Comparison of ENCODE assay signal across 8 cellular contexts in the genomic region with DNA sequence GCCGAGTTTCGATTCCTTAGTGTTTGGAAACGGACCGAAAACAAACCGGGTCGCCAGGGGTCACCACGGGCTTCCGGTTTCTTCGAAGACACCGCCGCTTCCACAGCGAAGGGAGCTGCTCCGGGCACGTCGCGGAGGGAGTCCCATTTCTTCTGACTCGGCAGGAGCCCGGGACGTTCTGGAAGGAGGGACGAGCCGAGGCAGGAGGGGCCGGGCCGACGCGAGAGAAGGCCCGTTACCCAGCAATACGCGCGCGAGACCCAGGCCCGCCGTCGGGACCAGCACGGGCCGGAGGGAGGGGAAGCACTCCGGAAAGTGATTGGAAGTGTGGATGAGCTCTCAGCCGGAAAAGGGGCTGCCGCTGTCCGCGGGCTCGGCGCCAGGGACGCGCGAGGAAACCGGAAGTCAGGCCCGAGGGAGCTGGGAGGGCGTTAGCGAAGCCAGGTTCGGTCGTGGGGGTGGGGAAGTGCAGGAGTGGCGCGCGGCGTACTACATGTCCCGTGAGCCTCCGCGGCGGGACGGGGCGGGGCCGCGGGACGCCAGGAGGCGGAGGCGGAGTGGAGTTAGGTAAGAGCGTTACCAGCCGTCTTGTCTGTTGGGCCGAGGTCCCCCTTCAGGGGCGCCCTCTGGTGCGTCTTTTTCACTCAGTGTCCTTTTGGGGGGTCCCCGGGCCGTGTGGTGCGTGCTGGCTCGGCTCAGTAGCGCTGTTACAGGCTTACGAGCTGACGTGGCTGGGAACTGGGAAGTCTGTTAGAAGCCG.
DNase-seq lines count a peak whose midpoint lies in the region; ATAC-seq, FAIRE-seq and TF ChIP-seq lines count a peak whose summit lies in the region.

A gene with protein sequence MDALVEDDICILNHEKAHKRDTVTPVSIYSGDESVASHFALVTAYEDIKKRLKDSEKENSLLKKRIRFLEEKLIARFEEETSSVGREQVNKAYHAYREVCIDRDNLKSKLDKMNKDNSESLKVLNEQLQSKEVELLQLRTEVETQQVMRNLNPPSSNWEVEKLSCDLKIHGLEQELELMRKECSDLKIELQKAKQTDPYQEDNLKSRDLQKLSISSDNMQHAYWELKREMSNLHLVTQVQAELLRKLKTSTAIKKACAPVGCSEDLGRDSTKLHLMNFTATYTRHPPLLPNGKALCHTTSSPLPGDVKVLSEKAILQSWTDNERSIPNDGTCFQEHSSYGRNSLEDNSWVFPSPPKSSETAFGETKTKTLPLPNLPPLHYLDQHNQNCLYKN (minus strand): TSS at position 188 of the 760 bp plus-strand sequence. CDS start 8,207 bp downstream, outside the sequence.
A gene with protein sequence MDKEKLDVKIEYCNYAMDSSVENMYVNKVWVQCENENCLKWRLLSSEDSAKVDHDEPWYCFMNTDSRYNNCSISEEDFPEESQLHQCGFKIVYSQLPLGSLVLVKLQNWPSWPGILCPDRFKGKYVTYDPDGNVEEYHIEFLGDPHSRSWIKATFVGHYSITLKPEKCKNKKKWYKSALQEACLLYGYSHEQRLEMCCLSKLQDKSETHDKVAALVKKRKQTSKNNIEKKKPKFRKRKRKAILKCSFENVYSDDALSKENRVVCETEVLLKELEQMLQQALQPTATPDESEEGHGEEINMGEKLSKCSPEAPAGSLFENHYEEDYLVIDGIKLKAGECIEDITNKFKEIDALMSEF (plus strand): TSS at position 85 of the 760 bp plus-strand sequence. CDS start 64,348 bp downstream, outside the sequence.

- peak within 1 kb of the TSS; percentile 96 for H3K9ac ChIP-seq in BLaER1

- H3K27me3 ChIP-seq in BLaER1, result no peaks in the 10 kb centered on the region

- peak within 1 kb of the TSS; percentile 88 for H3K4me2 ChIP-seq in BLaER1

- peak within 1 kb of the TSS; percentile 90 for H3K4me3 ChIP-seq in BLaER1
- peak within 1 kb of the TSS; percentile 96 for H3K4me3 ChIP-seq in coronary artery

- H3K36me3 ChIP-seq in BLaER1, result peaks cover 22% of the 10 kb centered on the region

- DNase-seq in GM19239 (ENCODE audit: insufficient read length, low spot score), result peak; percentile 37
- DNase-seq in NCI-H524 (lab: John Stamatoyannopoulos, UW), result peak; percentile 93 to 95
- peak; percentile 96 for DNase-seq in activated CD4-positive, alpha-beta T cell treated with anti-CD3 and anti-CD28 coated beads for 48 hours
- DNase-seq in coronary artery (ENCODE audit: low spot score), result peak; percentile 97
- DNase-seq in left kidney (ENCODE audit: low read depth, low spot score), result peak; percentile 98
- DNase-seq in stimulated activated CD4-positive, alpha-beta T cell treated with anti-CD3 and anti-CD28 coated beads, Interleukin-2, amount 100 ng/mL, for 24 hours, result peak; percentile 94

- H3K9me3 ChIP-seq in BLaER1, result peaks cover 30% of the 10 kb centered on the region

- peak within 1 kb of the TSS; percentile 98 for H3K27ac ChIP-seq in BLaER1
- peak within 1 kb of the TSS; percentile 99 to 100 for H3K27ac ChIP-seq in coronary artery

- FAIRE-seq in GM19239 (lab: Jason Lieb, UNC), result peak; percentile 98

- no peaks in the 10 kb centered on the region for H4K20me1 ChIP-seq in BLaER1

- no peak for TF ChIP-seq CTCF in coronary artery (IDR thresholded peaks at IDR 0.05)

- H3K4me1 ChIP-seq in BLaER1, result peaks cover 42% of the 10 kb centered on the region

- ATAC-seq in HG03457 (IDR thresholded peaks at IDR 0.05; ENCODE audit: unreplicated experiment), result peak; percentile 90

Comparison
In these comparisons a context has a peak if more than half of its experiments do, and no peak if none do; other contexts are left out.
1. Peak in every context shown above with its lines: DNase-seq, ATAC-seq, H3K4me3 ChIP-seq and H3K27ac ChIP-seq.
2. DNase-seq: peak in every context shown above with its lines; median percentile 98 in left kidney; 97 in coronary artery; 96 in activated CD4-positive, alpha-beta T cell treated with anti-CD3 and anti-CD28 coated beads for 48 hours; 94 in NCI-H524; 94 in stimulated activated CD4-positive, alpha-beta T cell treated with anti-CD3 and anti-CD28 coated beads, Interleukin-2, amount 100 ng/mL, for 24 hours; 37 in GM19239.